Comparison of ENCODE assay signal across 8 cellular contexts in genomic region chrX:132022863-132023116, GRCh38. TPM values are rescaled to one million over a fixed set of nuclear protein-coding genes. Genes with fewer than 3 reads are reported as not detected.
DNase-seq lines count a peak whose midpoint lies in the region; ATAC-seq, FAIRE-seq and TF ChIP-seq lines count a peak whose summit lies in the region.

No MANE protein-coding gene starts in this region.

- no peaks in the 10 kb centered on the region for H3K9me3 Mint-ChIP-seq in activated CD4-positive, alpha-beta T cell treated with anti-CD3 and anti-CD28 coated beads, Interleukin-2, amount 10 ng/mL, durations not matched to agents 24 days and 14 days
- no peaks in the 10 kb centered on the region for H3K9me3 Mint-ChIP-seq in activated CD4-positive, alpha-beta memory T cell treated with anti-CD3 and anti-CD28 coated beads, Interleukin-2, amount 10 ng/mL, durations not matched to agents 7 days and 5 days

- H3K9me3 ChIP-seq in iPS-18a (ENCODE audit: control insufficient read depth, low read depth, low read length) (peaks cover 4% of the 10 kb centered on the region), suprapubic skin (no peaks in the 10 kb centered on the region)

- H3K27ac ChIP-seq in iPS-18a (ENCODE audit: low read length), result no peak overlapping the region
- no peak overlapping the region for H3K27ac ChIP-seq in suprapubic skin

- no peak for TF ChIP-seq CTCF in suprapubic skin (IDR thresholded peaks at IDR 0.05)

- peak overlapping the region; percentile 57 for H3K9ac ChIP-seq in iPS-18a (ENCODE audit: low read length)

- H3K36me3 Mint-ChIP-seq in activated CD4-positive, alpha-beta T cell treated with anti-CD3 and anti-CD28 coated beads, Interleukin-2, amount 10 ng/mL, durations not matched to agents 24 days and 14 days (ENCODE audit: low read depth), result peaks cover 9% of the 10 kb centered on the region
- H3K36me3 Mint-ChIP-seq in activated CD4-positive, alpha-beta memory T cell treated with anti-CD3 and anti-CD28 coated beads, Interleukin-2, amount 10 ng/mL, durations not matched to agents 7 days and 5 days (ENCODE audit: low read depth), result peaks cover 5% of the 10 kb centered on the region

- no peak for DNase-seq in activated CD4-positive, alpha-beta T cell treated with anti-CD3 and anti-CD28 coated beads, Interleukin-2, amount 10 ng/mL, durations not matched to agents 24 days and 14 days
- DNase-seq in activated CD4-positive, alpha-beta T cell treated with anti-CD3 and anti-CD28 coated beads, Interleukin-2, amount 50 U/mL, for 4 hours, result no peak
- DNase-seq in activated CD4-positive, alpha-beta memory T cell treated with anti-CD3 and anti-CD28 coated beads, Interleukin-2, amount 10 ng/mL, durations not matched to agents 7 days and 5 days, result no peak
- peak in 1 of 2 donors; percentile 56 for DNase-seq in suprapubic skin (ENCODE audit: low spot score in 2 of 2)
- no peak for DNase-seq in urothelium cell line (ENCODE audit: low spot score)
- DNase-seq in T-helper 9 cell, result no peak

- H3K27me3 ChIP-seq in iPS-18a (ENCODE audit: control insufficient read depth, insufficient read depth, low read length) (no peaks in the 10 kb centered on the region), suprapubic skin (no peaks in the 10 kb centered on the region)

- 36% methylated on average over 14 of the region's 14 CpGs for WGBS in suprapubic skin

- peaks cover 15% of the 10 kb centered on the region for H3K4me1 Mint-ChIP-seq in activated CD4-positive, alpha-beta T cell treated with anti-CD3 and anti-CD28 coated beads, Interleukin-2, amount 10 ng/mL, durations not matched to agents 24 days and 14 days
- peaks cover 35% of the 10 kb centered on the region for H3K4me1 Mint-ChIP-seq in activated CD4-positive, alpha-beta memory T cell treated with anti-CD3 and anti-CD28 coated beads, Interleukin-2, amount 10 ng/mL, durations not matched to agents 7 days and 5 days

- no peaks in the 10 kb centered on the region for H3K27me3 Mint-ChIP-seq in activated CD4-positive, alpha-beta T cell treated with anti-CD3 and anti-CD28 coated beads, Interleukin-2, amount 10 ng/mL, durations not matched to agents 24 days and 14 days
- no peaks in the 10 kb centered on the region for H3K27me3 Mint-ChIP-seq in activated CD4-positive, alpha-beta memory T cell treated with anti-CD3 and anti-CD28 coated beads, Interleukin-2, amount 10 ng/mL, durations not matched to agents 7 days and 5 days

- intact Hi-C loops in activated CD4-positive, alpha-beta T cell treated with anti-CD3 and anti-CD28 coated beads, Interleukin-2, amount 10 ng/mL, durations not matched to agents 24 days and 14 days (cut with micrococcal nuclease), result loop anchor here (2.0 to 10.0 kb wide), 4 partner anchors 36 to 466 kb away; partner anchors contain the start of gene MBNL3

- FAIRE-seq in urothelium cell line (lab: Jason Lieb, UNC), result no peak

- POLR2A ChIA-PET in activated CD4-positive, alpha-beta memory T cell treated with anti-CD3 and anti-CD28 coated beads, Interleukin-2, amount 10 ng/mL, durations not matched to agents 7 days and 5 days (lab: Charles Lee), result interaction anchor here (0.7 to 1.5 kb wide), 7 partner anchors 13 to 466 kb away, joined by 3 to 5 read pairs (median 4); partner anchors contain the start of gene MBNL3

- H3K27ac Mint-ChIP-seq in activated CD4-positive, alpha-beta T cell treated with anti-CD3 and anti-CD28 coated beads, Interleukin-2, amount 10 ng/mL, durations not matched to agents 24 days and 14 days, result peak overlapping the region; percentile 95
- H3K27ac Mint-ChIP-seq in activated CD4-positive, alpha-beta memory T cell treated with anti-CD3 and anti-CD28 coated beads, Interleukin-2, amount 10 ng/mL, durations not matched to agents 7 days and 5 days, result peak overlapping the region; percentile 85

- CTCF ChIA-PET in activated CD4-positive, alpha-beta memory T cell treated with anti-CD3 and anti-CD28 coated beads, Interleukin-2, amount 10 ng/mL, durations not matched to agents 7 days and 5 days (lab: Charles Lee), result interaction anchor here (1.6 kb wide), 1 partner anchor 49 kb away, joined by 6 read pairs; no protein-coding TSS in a partner anchor

- no peak for TF ChIP-seq POLR2A in suprapubic skin (IDR thresholded peaks at IDR 0.05)

- no peak for TF ChIP-seq EP300 in suprapubic skin (IDR thresholded peaks at IDR 0.05)

- ATAC-seq in HG02884 (IDR thresholded peaks at IDR 0.05; ENCODE audit: unreplicated experiment), result peak; percentile 17

- H3K4me1 ChIP-seq in iPS-18a (ENCODE audit: control insufficient read depth, low read depth, low read length) (peaks cover 5% of the 10 kb centered on the region), suprapubic skin (peaks cover 10% of the 10 kb centered on the region)

- peak overlapping the region; percentile 95 for H3K4me3 Mint-ChIP-seq in activated CD4-positive, alpha-beta T cell treated with anti-CD3 and anti-CD28 coated beads, Interleukin-2, amount 10 ng/mL, durations not matched to agents 24 days and 14 days
- peak overlapping the region; percentile 91 for H3K4me3 Mint-ChIP-seq in activated CD4-positive, alpha-beta memory T cell treated with anti-CD3 and anti-CD28 coated beads, Interleukin-2, amount 10 ng/mL, durations not matched to agents 7 days and 5 days

- H3K4me3 ChIP-seq in iPS-18a (ENCODE audit: low read length), result peak overlapping the region; percentile 75
- peak overlapping the region; percentile 66 for H3K4me3 ChIP-seq in suprapubic skin

- no peaks in the 10 kb centered on the region for H3K36me3 ChIP-seq in iPS-18a (ENCODE audit: control insufficient read depth, low read depth, low read length)
- H3K36me3 ChIP-seq in suprapubic skin, result no peaks in the 10 kb centered on the region

RNA-seq across cellular contexts. Expression of gene STK26, which starts 0.3 kb away (rescaled TPM):
- 66.0 and 72.5 TPM in 2 replicates for total RNA-seq in activated CD4-positive, alpha-beta T cell treated with anti-CD3 and anti-CD28 coated beads, Interleukin-2, amount 10 ng/mL, durations not matched to agents 24 days and 14 days
- total RNA-seq in activated CD4-positive, alpha-beta memory T cell treated with anti-CD3 and anti-CD28 coated beads, Interleukin-2, amount 10 ng/mL, durations not matched to agents 7 days and 5 days, result 10 to 100 TPM; 49.8 to 50.8 TPM
- total RNA-seq in suprapubic skin, result 10 to 100 TPM in 3 of 4 donors, 1 to 10 TPM in 1; 8.6 to 12.6 (median 11.3) TPM
